Comparison of ENCODE assay signal across 1 cellular context in genomic region chr9:70418822-70419545, GRCh38.
TF ChIP-seq lines count a peak whose summit lies in the region.

No MANE protein-coding gene starts in this region.

TF ChIP-seq in HepG2, 621 proteins besides CTCF, POLR2A, EP300 and RAD21 (continued from another document and continues in another):
- TF ChIP-seq PRDM15 (CRISPR knock-in tag; IDR thresholded peaks at IDR 0.05) (no peak), ZNF12 (CRISPR knock-in tag; IDR thresholded peaks at IDR 0.05) (no peak), MAZ (IDR thresholded peaks at IDR 0.05; ENCODE audit: borderline replicate concordance, low read depth, low read length) (peak; percentile 82; the same call in 1 of the 2 replicates), MAZ (CRISPR knock-in tag; IDR thresholded peaks at IDR 0.05; ENCODE audit: low read depth) (0 out of 2 replicates have a peak, but pooled peaks have one; percentile 31), ZNF563 (CRISPR knock-in tag; IDR thresholded peaks at IDR 0.05) (no peak), ZNF775 (CRISPR knock-in tag; IDR thresholded peaks at IDR 0.05; ENCODE audit: borderline replicate concordance) (no peak), CHD2 (IDR thresholded peaks at IDR 0.05; ENCODE audit: low read depth, low read length) (no peak), JUND (CRISPR knock-in tag; IDR thresholded peaks at IDR 0.05) (no peak), ATF7 (IDR thresholded peaks at IDR 0.05) (no peak), ATF7 (CRISPR knock-in tag; IDR thresholded peaks at IDR 0.05) (no peak), ZNF468 (CRISPR knock-in tag; IDR thresholded peaks at IDR 0.05) (no peak), ZNF207 (IDR thresholded peaks at IDR 0.05; ENCODE audit: borderline replicate concordance) (no peak), ZNF891 (CRISPR knock-in tag; IDR thresholded peaks at IDR 0.05) (no peak), ZNF569 (CRISPR knock-in tag; IDR thresholded peaks at IDR 0.05; ENCODE audit: borderline replicate concordance) (no peak), HNRNPH1 (optimal IDR thresholded peaks at IDR 0.05; ENCODE audit: low read depth, low read length) (no peak), ZNF580 (CRISPR knock-in tag; IDR thresholded peaks at IDR 0.05; ENCODE audit: borderline replicate concordance, low read depth) (no peak), ZNF770 (CRISPR knock-in tag; IDR thresholded peaks at IDR 0.05) (no peak), USF2 (IDR thresholded peaks at IDR 0.05; ENCODE audit: low read depth, low read length) (no peak), USF2 (CRISPR knock-in tag; IDR thresholded peaks at IDR 0.05; ENCODE audit: borderline replicate concordance) (0 out of 2 replicates have a peak, but pooled peaks have one; percentile 3), ZSCAN25 (CRISPR knock-in tag; IDR thresholded peaks at IDR 0.05) (peak; percentile 48), ZNF619 (CRISPR knock-in tag; IDR thresholded peaks at IDR 0.05) (no peak), GLI4 (CRISPR knock-in tag; IDR thresholded peaks at IDR 0.05; ENCODE audit: borderline replicate concordance) (no peak), IKZF1 (IDR thresholded peaks at IDR 0.05) (no peak), GTF2F1 (IDR thresholded peaks at IDR 0.05; ENCODE audit: low read length) (no peak), KLF12 (CRISPR knock-in tag; IDR thresholded peaks at IDR 0.05; ENCODE audit: borderline replicate concordance) (peak; percentile 59; the same call in 1 of the 2 replicates), ZBTB10 (CRISPR knock-in tag; IDR thresholded peaks at IDR 0.05; ENCODE audit: borderline replicate concordance) (no peak), HOXA3 (CRISPR knock-in tag; IDR thresholded peaks at IDR 0.05) (peak; percentile 29; the same call in 1 of the 2 replicates), ZBTB42 (CRISPR knock-in tag; IDR thresholded peaks at IDR 0.05) (no peak), XBP1 (CRISPR knock-in tag; IDR thresholded peaks at IDR 0.05) (no peak)
- TF ChIP-seq, protein P1, sequence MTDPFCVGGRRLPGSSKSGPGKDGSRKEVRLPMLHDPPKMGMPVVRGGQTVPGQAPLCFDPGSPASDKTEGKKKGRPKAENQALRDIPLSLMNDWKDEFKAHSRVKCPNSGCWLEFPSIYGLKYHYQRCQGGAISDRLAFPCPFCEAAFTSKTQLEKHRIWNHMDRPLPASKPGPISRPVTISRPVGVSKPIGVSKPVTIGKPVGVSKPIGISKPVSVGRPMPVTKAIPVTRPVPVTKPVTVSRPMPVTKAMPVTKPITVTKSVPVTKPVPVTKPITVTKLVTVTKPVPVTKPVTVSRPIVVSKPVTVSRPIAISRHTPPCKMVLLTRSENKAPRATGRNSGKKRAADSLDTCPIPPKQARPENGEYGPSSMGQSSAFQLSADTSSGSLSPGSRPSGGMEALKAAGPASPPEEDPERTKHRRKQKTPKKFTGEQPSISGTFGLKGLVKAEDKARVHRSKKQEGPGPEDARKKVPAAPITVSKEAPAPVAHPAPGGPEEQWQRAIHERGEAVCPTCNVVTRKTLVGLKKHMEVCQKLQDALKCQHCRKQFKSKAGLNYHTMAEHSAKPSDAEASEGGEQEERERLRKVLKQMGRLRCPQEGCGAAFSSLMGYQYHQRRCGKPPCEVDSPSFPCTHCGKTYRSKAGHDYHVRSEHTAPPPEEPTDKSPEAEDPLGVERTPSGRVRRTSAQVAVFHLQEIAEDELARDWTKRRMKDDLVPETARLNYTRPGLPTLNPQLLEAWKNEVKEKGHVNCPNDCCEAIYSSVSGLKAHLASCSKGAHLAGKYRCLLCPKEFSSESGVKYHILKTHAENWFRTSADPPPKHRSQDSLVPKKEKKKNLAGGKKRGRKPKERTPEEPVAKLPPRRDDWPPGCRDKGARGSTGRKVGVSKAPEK (CRISPR knock-in tag; IDR thresholded peaks at IDR 0.05; ENCODE audit: borderline replicate concordance): no peak
- TF ChIP-seq, protein P2, sequence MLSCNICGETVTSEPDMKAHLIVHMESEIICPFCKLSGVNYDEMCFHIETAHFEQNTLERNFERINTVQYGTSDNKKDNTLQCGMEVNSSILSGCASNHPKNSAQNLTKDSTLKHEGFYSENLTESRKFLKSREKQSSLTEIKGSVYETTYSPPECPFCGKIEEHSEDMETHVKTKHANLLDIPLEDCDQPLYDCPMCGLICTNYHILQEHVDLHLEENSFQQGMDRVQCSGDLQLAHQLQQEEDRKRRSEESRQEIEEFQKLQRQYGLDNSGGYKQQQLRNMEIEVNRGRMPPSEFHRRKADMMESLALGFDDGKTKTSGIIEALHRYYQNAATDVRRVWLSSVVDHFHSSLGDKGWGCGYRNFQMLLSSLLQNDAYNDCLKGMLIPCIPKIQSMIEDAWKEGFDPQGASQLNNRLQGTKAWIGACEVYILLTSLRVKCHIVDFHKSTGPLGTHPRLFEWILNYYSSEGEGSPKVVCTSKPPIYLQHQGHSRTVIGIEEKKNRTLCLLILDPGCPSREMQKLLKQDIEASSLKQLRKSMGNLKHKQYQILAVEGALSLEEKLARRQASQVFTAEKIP (CRISPR knock-in tag; IDR thresholded peaks at IDR 0.05; ENCODE audit: borderline replicate concordance): no peak
- TF ChIP-seq, protein P3, sequence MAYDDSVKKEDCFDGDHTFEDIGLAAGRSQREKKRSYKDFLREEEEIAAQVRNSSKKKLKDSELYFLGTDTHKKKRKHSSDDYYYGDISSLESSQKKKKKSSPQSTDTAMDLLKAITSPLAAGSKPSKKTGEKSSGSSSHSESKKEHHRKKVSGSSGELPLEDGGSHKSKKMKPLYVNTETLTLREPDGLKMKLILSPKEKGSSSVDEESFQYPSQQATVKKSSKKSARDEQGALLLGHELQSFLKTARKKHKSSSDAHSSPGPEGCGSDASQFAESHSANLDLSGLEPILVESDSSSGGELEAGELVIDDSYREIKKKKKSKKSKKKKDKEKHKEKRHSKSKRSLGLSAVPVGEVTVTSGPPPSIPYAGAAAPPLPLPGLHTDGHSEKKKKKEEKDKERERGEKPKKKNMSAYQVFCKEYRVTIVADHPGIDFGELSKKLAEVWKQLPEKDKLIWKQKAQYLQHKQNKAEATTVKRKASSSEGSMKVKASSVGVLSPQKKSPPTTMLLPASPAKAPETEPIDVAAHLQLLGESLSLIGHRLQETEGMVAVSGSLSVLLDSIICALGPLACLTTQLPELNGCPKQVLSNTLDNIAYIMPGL (CRISPR knock-in tag; IDR thresholded peaks at IDR 0.05; ENCODE audit: borderline replicate concordance in 1 of 2, low read depth in 1 of 2): 0 out of 4 replicates have a peak, but pooled peaks of 1 of the 2 experiments have one; percentile 5
- TF ChIP-seq, protein P4, sequence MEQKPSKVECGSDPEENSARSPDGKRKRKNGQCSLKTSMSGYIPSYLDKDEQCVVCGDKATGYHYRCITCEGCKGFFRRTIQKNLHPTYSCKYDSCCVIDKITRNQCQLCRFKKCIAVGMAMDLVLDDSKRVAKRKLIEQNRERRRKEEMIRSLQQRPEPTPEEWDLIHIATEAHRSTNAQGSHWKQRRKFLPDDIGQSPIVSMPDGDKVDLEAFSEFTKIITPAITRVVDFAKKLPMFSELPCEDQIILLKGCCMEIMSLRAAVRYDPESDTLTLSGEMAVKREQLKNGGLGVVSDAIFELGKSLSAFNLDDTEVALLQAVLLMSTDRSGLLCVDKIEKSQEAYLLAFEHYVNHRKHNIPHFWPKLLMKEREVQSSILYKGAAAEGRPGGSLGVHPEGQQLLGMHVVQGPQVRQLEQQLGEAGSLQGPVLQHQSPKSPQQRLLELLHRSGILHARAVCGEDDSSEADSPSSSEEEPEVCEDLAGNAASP (CRISPR knock-in tag; IDR thresholded peaks at IDR 0.05; ENCODE audit: borderline replicate concordance): peak; percentile 96
